In genomic region chr7:106480616-106481031, GRCh38 we compare ENCODE assay signal across 1 cellular context.
TF ChIP-seq lines count a peak whose summit lies in the region.

No MANE protein-coding gene starts in this region.

TF ChIP-seq in IMR-90, 13 proteins besides CTCF, POLR2A, EP300 and RAD21 (continued from another document):
- TF ChIP-seq CEBPB (IDR thresholded peaks at IDR 0.05; ENCODE audit: low read depth, low read length) = no peak
- no peak for TF ChIP-seq MXI1 (IDR thresholded peaks at IDR 0.05; ENCODE audit: borderline replicate concordance, low read depth, low read length)
